In genomic region chr7:76072243-76073148, GRCh38 we compare ENCODE assay signal across 2 cellular contexts.
TF ChIP-seq lines count a peak whose summit lies in the region.

No MANE protein-coding gene starts in this region.

TF ChIP-seq in SK-N-SH, 30 proteins besides CTCF, POLR2A, EP300 and RAD21 (continued from another document):
- TF ChIP-seq, protein P1, sequence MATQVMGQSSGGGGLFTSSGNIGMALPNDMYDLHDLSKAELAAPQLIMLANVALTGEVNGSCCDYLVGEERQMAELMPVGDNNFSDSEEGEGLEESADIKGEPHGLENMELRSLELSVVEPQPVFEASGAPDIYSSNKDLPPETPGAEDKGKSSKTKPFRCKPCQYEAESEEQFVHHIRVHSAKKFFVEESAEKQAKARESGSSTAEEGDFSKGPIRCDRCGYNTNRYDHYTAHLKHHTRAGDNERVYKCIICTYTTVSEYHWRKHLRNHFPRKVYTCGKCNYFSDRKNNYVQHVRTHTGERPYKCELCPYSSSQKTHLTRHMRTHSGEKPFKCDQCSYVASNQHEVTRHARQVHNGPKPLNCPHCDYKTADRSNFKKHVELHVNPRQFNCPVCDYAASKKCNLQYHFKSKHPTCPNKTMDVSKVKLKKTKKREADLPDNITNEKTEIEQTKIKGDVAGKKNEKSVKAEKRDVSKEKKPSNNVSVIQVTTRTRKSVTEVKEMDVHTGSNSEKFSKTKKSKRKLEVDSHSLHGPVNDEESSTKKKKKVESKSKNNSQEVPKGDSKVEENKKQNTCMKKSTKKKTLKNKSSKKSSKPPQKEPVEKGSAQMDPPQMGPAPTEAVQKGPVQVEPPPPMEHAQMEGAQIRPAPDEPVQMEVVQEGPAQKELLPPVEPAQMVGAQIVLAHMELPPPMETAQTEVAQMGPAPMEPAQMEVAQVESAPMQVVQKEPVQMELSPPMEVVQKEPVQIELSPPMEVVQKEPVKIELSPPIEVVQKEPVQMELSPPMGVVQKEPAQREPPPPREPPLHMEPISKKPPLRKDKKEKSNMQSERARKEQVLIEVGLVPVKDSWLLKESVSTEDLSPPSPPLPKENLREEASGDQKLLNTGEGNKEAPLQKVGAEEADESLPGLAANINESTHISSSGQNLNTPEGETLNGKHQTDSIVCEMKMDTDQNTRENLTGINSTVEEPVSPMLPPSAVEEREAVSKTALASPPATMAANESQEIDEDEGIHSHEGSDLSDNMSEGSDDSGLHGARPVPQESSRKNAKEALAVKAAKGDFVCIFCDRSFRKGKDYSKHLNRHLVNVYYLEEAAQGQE (IDR thresholded peaks at IDR 0.05; ENCODE audit: low read depth, low read length) = no peak
- TF ChIP-seq TEAD4 (IDR thresholded peaks at IDR 0.05; ENCODE audit: borderline replicate concordance, insufficient read depth) (no peak), GATA2 (CRISPR knock-in tag; IDR thresholded peaks at IDR 0.05) (no peak), FOSL2 (IDR thresholded peaks at IDR 0.05; ENCODE audit: borderline replicate concordance, low read depth) (no peak), USF2 (IDR thresholded peaks at IDR 0.05; ENCODE audit: borderline replicate concordance, low read depth, low read length) (no peak), MEF2A (IDR thresholded peaks at IDR 0.05; ENCODE audit: borderline replicate concordance, low read depth) (no peak), PBX3 (IDR thresholded peaks at IDR 0.05) (no peak), NRF1 (IDR thresholded peaks at IDR 0.05; ENCODE audit: low read depth, low read length) (no peak), SIN3A (IDR thresholded peaks at IDR 0.05; ENCODE audit: borderline replicate concordance, low read depth, low read length) (no peak), TCF12 (IDR thresholded peaks at IDR 0.05) (no peak), FOXM1 (IDR thresholded peaks at IDR 0.05; ENCODE audit: low read depth) (no peak), CHD2 (IDR thresholded peaks at IDR 0.05; ENCODE audit: low read length, partially characterized antibody) (no peak), JUND (IDR thresholded peaks at IDR 0.05) (no peak), NFIC (IDR thresholded peaks at IDR 0.05; ENCODE audit: borderline replicate concordance) (no peak)
- TF ChIP-seq, protein P2, sequence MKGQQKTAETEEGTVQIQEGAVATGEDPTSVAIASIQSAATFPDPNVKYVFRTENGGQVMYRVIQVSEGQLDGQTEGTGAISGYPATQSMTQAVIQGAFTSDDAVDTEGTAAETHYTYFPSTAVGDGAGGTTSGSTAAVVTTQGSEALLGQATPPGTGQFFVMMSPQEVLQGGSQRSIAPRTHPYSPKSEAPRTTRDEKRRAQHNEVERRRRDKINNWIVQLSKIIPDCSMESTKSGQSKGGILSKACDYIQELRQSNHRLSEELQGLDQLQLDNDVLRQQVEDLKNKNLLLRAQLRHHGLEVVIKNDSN (IDR thresholded peaks at IDR 0.05; ENCODE audit: borderline replicate concordance, low read depth) = no peak

TF ChIP-seq in SK-N-SH treated with all-trans-retinoic acid at 6 μM for 48 hours, 23 proteins besides CTCF, POLR2A, EP300 and RAD21 (continued from another document):
- TF ChIP-seq, protein P3, sequence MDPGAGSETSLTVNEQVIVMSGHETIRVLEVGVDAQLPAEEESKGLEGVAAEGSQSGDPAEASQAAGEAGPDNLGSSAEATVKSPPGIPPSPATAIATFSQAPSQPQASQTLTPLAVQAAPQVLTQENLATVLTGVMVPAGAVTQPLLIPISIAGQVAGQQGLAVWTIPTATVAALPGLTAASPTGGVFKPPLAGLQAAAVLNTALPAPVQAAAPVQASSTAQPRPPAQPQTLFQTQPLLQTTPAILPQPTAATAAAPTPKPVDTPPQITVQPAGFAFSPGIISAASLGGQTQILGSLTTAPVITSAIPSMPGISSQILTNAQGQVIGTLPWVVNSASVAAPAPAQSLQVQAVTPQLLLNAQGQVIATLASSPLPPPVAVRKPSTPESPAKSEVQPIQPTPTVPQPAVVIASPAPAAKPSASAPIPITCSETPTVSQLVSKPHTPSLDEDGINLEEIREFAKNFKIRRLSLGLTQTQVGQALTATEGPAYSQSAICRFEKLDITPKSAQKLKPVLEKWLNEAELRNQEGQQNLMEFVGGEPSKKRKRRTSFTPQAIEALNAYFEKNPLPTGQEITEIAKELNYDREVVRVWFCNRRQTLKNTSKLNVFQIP (CRISPR knock-in tag; IDR thresholded peaks at IDR 0.05; ENCODE audit: borderline replicate concordance, low read depth) = no peak
- TF ChIP-seq CSRNP3 (CRISPR knock-in tag; IDR thresholded peaks at IDR 0.05) (no peak), ZFP3 (CRISPR knock-in tag; IDR thresholded peaks at IDR 0.05) (no peak), ZNF565 (CRISPR knock-in tag; conservative IDR thresholded peaks at IDR 0.05; ENCODE audit: low read depth) (no peak), GLIS3 (CRISPR knock-in tag; IDR thresholded peaks at IDR 0.05) (no peak), ZFP30 (CRISPR knock-in tag; IDR thresholded peaks at IDR 0.05) (no peak), SNAI2 (CRISPR knock-in tag; IDR thresholded peaks at IDR 0.05) (no peak), TCF4 (CRISPR knock-in tag; IDR thresholded peaks at IDR 0.05; ENCODE audit: borderline replicate concordance) (no peak), ZNF8 (CRISPR knock-in tag; IDR thresholded peaks at IDR 0.05) (no peak)
TF ChIP-seq in SK-N-SH treated with all-trans-retinoic acid at 6 μM for 48 hours: peak in this region for 0.
